ENCODE assay signal across 8 cellular contexts in genomic region chr11:78416285-78417174, GRCh38. TPM values are rescaled to one million over a fixed set of nuclear protein-coding genes. Genes with fewer than 3 reads are reported as not detected.
DNase-seq lines count a peak whose midpoint lies in the region; ATAC-seq and TF ChIP-seq lines count a peak whose summit lies in the region.

No MANE protein-coding gene starts in this region.

- H3K9me3 Mint-ChIP-seq in activated CD8-positive, alpha-beta T cell treated with anti-CD3 and anti-CD28 coated beads for 36 hours: no peaks in the 10 kb centered on the region

- peak overlapping the region; percentile 71 for H3K4me3 Mint-ChIP-seq in activated CD8-positive, alpha-beta T cell treated with anti-CD3 and anti-CD28 coated beads for 36 hours

- CTCF ChIA-PET in activated CD8-positive, alpha-beta T cell treated with anti-CD3 and anti-CD28 coated beads for 36 hours (lab: Charles Lee): interaction anchor here (1.0 to 7.1 kb wide), 12 partner anchors 10 to 371 kb away, joined by 3 to 94 read pairs (median 4); partner anchors contain the start of genes ALG8 and USP35

- peaks cover 0 to 16% (median 9%) of the 10 kb centered on the region in 11 experiments; a peak in 19 of 22 replicates for H3K9me3 ChIP-seq in BLaER1 treated with 17β-estradiol and CSF1 and Interleukin-3, amounts not matched to agents 10 nM and 100 nM (replicated peaks in 1 of 11)
- H3K9me3 ChIP-seq in ectodermal cell (ENCODE audit: control insufficient read depth, low read length): no peaks in the 10 kb centered on the region

- H4K20me1 ChIP-seq in BLaER1 treated with 17β-estradiol and CSF1 and Interleukin-3, amounts not matched to agents 10 nM and 100 nM: peaks cover 0 to 40% (median 22%) of the 10 kb centered on the region in 11 experiments; a peak in 13 of 22 replicates

- WGBS in ectodermal cell, 2 experiments: 2 to 3% methylated on average over 38 of the region's 38 CpGs

- DNase-seq in NCI-H82 (lab: John Stamatoyannopoulos, UW): peak; percentile 81
- DNase-seq in activated CD8-positive, alpha-beta T cell treated with anti-CD3 and anti-CD28 coated beads for 36 hours: peak; percentile 86
- peak; percentile 90 for DNase-seq in lung microvascular endothelial cell (ENCODE audit: low read depth in 2 of 2)
- DNase-seq in stimulated activated CD4-positive, alpha-beta T cell treated with anti-CD3 and anti-CD28 coated beads, TNF-alpha, amount 100 ng/mL, for 4 hours (ENCODE audit: low read depth in 3 of 3): peak; percentile 49 to 71 (median 56)

- no peaks in the 10 kb centered on the region for H3K27me3 ChIP-seq in BLaER1 treated with 17β-estradiol and CSF1 and Interleukin-3, amounts not matched to agents 10 nM and 100 nM
- H3K27me3 ChIP-seq in ectodermal cell (ENCODE audit: control insufficient read depth, insufficient read depth, low read length, poor library complexity, severe bottlenecking): peaks cover 13% of the 10 kb centered on the region

- POLR2A ChIA-PET in activated CD8-positive, alpha-beta T cell treated with anti-CD3 and anti-CD28 coated beads for 36 hours (lab: Charles Lee): interaction anchor here (1.0 to 2.5 kb wide), 3 partner anchors 32 to 148 kb away, joined by 3 to 8 read pairs (median 3); no protein-coding TSS in a partner anchor

- peaks cover 29% of the 10 kb centered on the region for H3K27me3 Mint-ChIP-seq in activated CD8-positive, alpha-beta T cell treated with anti-CD3 and anti-CD28 coated beads for 36 hours

- H3K27ac Mint-ChIP-seq in activated CD8-positive, alpha-beta T cell treated with anti-CD3 and anti-CD28 coated beads for 36 hours: peak overlapping the region; percentile 37

- H3K36me3 ChIP-seq in BLaER1 treated with 17β-estradiol and CSF1 and Interleukin-3, amounts not matched to agents 10 nM and 100 nM: peaks cover 0 to 24% (median 20%) of the 10 kb centered on the region in 11 experiments; a peak in 19 of 22 replicates
- H3K36me3 ChIP-seq in ectodermal cell (ENCODE audit: control insufficient read depth, insufficient read depth, low read length): no peaks in the 10 kb centered on the region

- H3K4me2 ChIP-seq in BLaER1 treated with 17β-estradiol and CSF1 and Interleukin-3, amounts not matched to agents 10 nM and 100 nM: peak overlapping the region; percentile 77 to 99 (median 87)

- H3K4me1 ChIP-seq in BLaER1 treated with 17β-estradiol and CSF1 and Interleukin-3, amounts not matched to agents 10 nM and 100 nM: peaks cover 60 to 76% (median 67%) of the 10 kb centered on the region in 10 experiments
- peaks cover 3% of the 10 kb centered on the region for H3K4me1 ChIP-seq in ectodermal cell (ENCODE audit: control insufficient read depth, insufficient read depth, low read length)

- peak overlapping the region; percentile 71 to 89 (median 82) for H3K4me3 ChIP-seq in BLaER1 treated with 17β-estradiol and CSF1 and Interleukin-3, amounts not matched to agents 10 nM and 100 nM
- H3K4me3 ChIP-seq in ectodermal cell (ENCODE audit: insufficient read depth, low read depth, low read length): peak overlapping the region; percentile 84

- H3K9ac ChIP-seq in BLaER1 treated with 17β-estradiol and CSF1 and Interleukin-3, amounts not matched to agents 10 nM and 100 nM: peak overlapping the region; percentile 95 to 99 (median 99)

- intact Hi-C loops in activated CD8-positive, alpha-beta T cell treated with anti-CD3 and anti-CD28 coated beads for 36 hours (cut with micrococcal nuclease): loop anchor here (2.0 to 10.0 kb wide), 2 partner anchors 148 to 192 kb away; no protein-coding TSS in a partner anchor

- peaks cover 26% of the 10 kb centered on the region for H3K4me1 Mint-ChIP-seq in activated CD8-positive, alpha-beta T cell treated with anti-CD3 and anti-CD28 coated beads for 36 hours (ENCODE audit: low read depth)

- TF ChIP-seq CTCF in activated CD8-positive, alpha-beta T cell treated with anti-CD3 and anti-CD28 coated beads for 36 hours (IDR thresholded peaks at IDR 0.05): peak; percentile 69

- ATAC-seq in GM19452 (IDR thresholded peaks at IDR 0.05; ENCODE audit: unreplicated experiment) (peak; percentile 48), HG03571 (IDR thresholded peaks at IDR 0.05; ENCODE audit: unreplicated experiment) (peak; percentile 53)
- ATAC-seq in activated CD8-positive, alpha-beta T cell treated with anti-CD3 and anti-CD28 coated beads for 36 hours: peak; percentile 76

- H3K36me3 Mint-ChIP-seq in activated CD8-positive, alpha-beta T cell treated with anti-CD3 and anti-CD28 coated beads for 36 hours (ENCODE audit: low read depth): no peaks in the 10 kb centered on the region

- peak overlapping the region; percentile 97 to 99 (median 99) for H3K27ac ChIP-seq in BLaER1 treated with 17β-estradiol and CSF1 and Interleukin-3, amounts not matched to agents 10 nM and 100 nM
- peak overlapping the region; percentile 91 for H3K27ac ChIP-seq in ectodermal cell (ENCODE audit: insufficient read depth, low read depth, low read length, poor library complexity, severe bottlenecking)

RNA-seq across cellular contexts. Expression of gene GAB2, which starts 1.1 kb away (rescaled TPM):
- 1 to 10 TPM; 1.4 to 1.8 TPM for total RNA-seq in activated CD8-positive, alpha-beta T cell treated with anti-CD3 and anti-CD28 coated beads for 36 hours
- 26.3 TPM for polyA plus RNA-seq in ectodermal cell (2013, experiment 1 of 4)
- polyA plus RNA-seq in ectodermal cell (2013, experiment 2 of 4): 34.0 TPM
- 19.1 TPM for polyA plus RNA-seq in ectodermal cell (2013, experiment 3 of 4)
- 22.0 TPM for polyA plus RNA-seq in ectodermal cell (2013, experiment 4 of 4)
- 14.2 and 21.2 TPM in 2 replicates for total RNA-seq in lung microvascular endothelial cell

Comparison
In these comparisons a context has a peak if more than half of its experiments do, and no peak if none do; other contexts are left out.
1. Peak in every context shown above with its lines: DNase-seq, ATAC-seq, H3K4me3 ChIP-seq and H3K27ac ChIP-seq.